In the genomic region with DNA sequence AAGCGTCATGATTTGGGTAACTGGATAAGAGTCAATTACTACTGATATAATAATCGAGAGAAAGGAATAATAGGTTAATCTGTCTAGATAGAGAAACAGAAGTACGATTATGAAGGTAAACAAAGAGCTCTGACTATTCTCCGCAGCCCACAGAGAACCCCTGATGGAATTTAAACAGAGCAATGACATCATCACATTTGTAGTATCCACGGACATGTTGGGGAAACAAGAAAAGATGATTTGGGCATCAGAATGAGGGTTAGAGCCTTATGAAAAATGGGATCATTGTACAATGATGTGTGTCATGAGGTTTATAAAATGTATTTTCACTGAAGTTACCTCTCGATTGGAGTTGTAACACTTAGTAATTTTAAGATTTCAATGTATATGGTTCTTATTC, we compare ENCODE assay signal across 11 cellular contexts.
"Had no signal": no experiment of that assay in that cellular context is flagged by ENCODE, and none has a peak within 500 bp of the region (broad histone marks: within the 10 kb centered on the region; RNA-seq: fewer than 3 reads in every experiment).

No MANE protein-coding gene starts in this region.

- H3K36me3 ChIP-seq: HAP-1 had no signal

- H2AFZ ChIP-seq: GM23248 had no signal

- H3K27ac ChIP-seq: GM23248 had no signal

- H3K4me2 ChIP-seq: GM23338 had no signal

- ATAC-seq: GM23338, HCT116 had no signal

- FAIRE-seq: H1, H54 had no signal

- H3K4me3 ChIP-seq: GM23248, GM23338, HAP-1 had no signal

- H3K9me3 ChIP-seq: HAP-1 had no signal

- H3K4me1 ChIP-seq: HAP-1 had no signal

- DNase-seq: GM23248, GOT3, H7, H9, HCEC 1CT, HFFc6 had no signal

- H3K9ac ChIP-seq: GM23248 had no signal
